8 cellular contexts compared by ENCODE assay signal in the genomic region with DNA sequence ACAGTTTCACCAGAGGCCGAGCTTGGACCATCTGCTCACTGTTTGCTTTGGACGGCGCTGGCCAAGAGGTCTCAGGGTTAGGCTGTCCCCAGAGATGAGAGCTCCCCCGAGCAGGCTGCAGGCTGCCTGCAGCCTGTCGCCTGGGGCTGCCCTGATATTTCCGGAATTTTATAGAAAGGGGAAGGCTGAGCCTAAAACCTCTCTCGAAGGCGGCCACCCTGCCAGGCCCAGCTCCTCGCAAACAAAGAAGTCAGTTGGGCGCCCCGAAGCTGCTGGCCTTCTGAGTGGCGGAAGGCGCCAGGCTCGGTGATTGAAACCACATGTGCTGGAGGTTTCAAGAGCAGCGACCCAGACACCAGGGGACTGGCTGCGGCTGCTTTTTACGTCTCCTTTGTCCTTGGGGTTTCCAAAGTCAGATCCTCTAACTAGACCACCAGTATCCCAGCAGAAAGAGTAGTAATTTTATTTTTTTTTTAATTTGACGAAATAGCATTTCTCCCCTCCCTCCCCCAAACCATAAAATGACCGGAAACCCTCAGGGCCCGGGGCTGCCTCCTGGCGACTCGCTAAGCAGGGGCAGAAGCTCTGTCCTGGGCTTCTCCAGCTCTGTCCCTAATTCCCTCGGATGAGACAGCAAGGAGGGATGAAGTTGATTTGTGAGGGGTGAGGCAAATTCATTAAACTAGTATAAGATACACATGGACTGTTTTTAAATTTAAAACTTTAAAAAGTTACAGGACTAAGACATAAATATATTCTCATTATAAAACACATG. TPM values are rescaled to one million over a fixed set of nuclear protein-coding genes. Genes with fewer than 3 reads are reported as not detected.
DNase-seq lines count a peak whose midpoint lies in the region; ATAC-seq, FAIRE-seq and TF ChIP-seq lines count a peak whose summit lies in the region.

No MANE protein-coding gene starts in this region.

- H3K23ac ChIP-seq in IMR-90 (ENCODE audit: low read depth, low read length), result peak overlapping the region; percentile 80

- peak overlapping the region; percentile 84 for H4K91ac ChIP-seq in IMR-90 (ENCODE audit: insufficient read depth, low read depth, low read length)

- H4K8ac ChIP-seq in IMR-90 (ENCODE audit: low read depth in 2 of 2, low read length in 2 of 2), result peak overlapping the region; percentile 83 to 88

- TF ChIP-seq POLR2A in IMR-90 (IDR thresholded peaks at IDR 0.05; ENCODE audit: low read depth, low read length) (no peak; the same call in 1 of the 2 replicates), right lobe of liver (IDR thresholded peaks at IDR 0.05) (no peak), transverse colon (IDR thresholded peaks at IDR 0.05) (no peak), H54 (IDR thresholded peaks at IDR 0.05; ENCODE audit: low read depth, low read length) (no peak)

- dilution Hi-C loops in IMR-90 (cut with HindIII; ENCODE audit: low sequenced_read_pairs, unreplicated experiment), result no loop called here

- H2BK20ac ChIP-seq in IMR-90 (ENCODE audit: low read depth, low read length), result peak overlapping the region; percentile 78

- intact Hi-C loops in IMR-90 (cut with micrococcal nuclease) (no loop called here), colonic mucosa (cut with DNase I) (no loop called here), right lobe of liver (cut with DNase I) (no loop called here), transverse colon (cut with DNase I; ENCODE audit: low total_unique reads) (no loop called here)

- H3K9me3 ChIP-seq in IMR-90 (ENCODE audit: control insufficient read depth, insufficient read depth, low read length) (no peaks in the 10 kb centered on the region), colonic mucosa (no peaks in the 10 kb centered on the region), right lobe of liver (no peaks in the 10 kb centered on the region), transverse colon (no peaks in the 10 kb centered on the region)

- H4K20me1 ChIP-seq in IMR-90 (ENCODE audit: insufficient read depth, low read length), result no peaks in the 10 kb centered on the region

- peak overlapping the region; percentile 94 for H3K4ac ChIP-seq in IMR-90 (ENCODE audit: low read depth, low read length)

- H2AFZ ChIP-seq in IMR-90 (replicated peaks; ENCODE audit: low read length, poor library complexity), result peak overlapping the region; percentile 82

- no peak for TF ChIP-seq EP300 in transverse colon (IDR thresholded peaks at IDR 0.05; ENCODE audit: low read depth)

- TF ChIP-seq RAD21 in IMR-90 (IDR thresholded peaks at IDR 0.05; ENCODE audit: low read length), result no peak

- peaks cover 14% of the 10 kb centered on the region; the same call in 1 of the 2 replicates for H3K9me1 ChIP-seq in IMR-90 (ENCODE audit: insufficient read depth, low read length)

- peak overlapping the region; percentile 83 for H2BK5ac ChIP-seq in IMR-90 (ENCODE audit: low read depth, low read length, poor library complexity, severe bottlenecking)

- peak overlapping the region; percentile 56 for H3K4me2 ChIP-seq in IMR-90 (ENCODE audit: low read depth, low read length)

- H3K18ac ChIP-seq in IMR-90 (ENCODE audit: low read depth, low read length), result peak overlapping the region; percentile 38

- peak; percentile 86 for ATAC-seq in IMR-90 (ENCODE audit: low read depth)
- peak; percentile 34 to 68 (median 58) for ATAC-seq in right lobe of liver

- no peak for FAIRE-seq in H54 (lab: Jason Lieb, UNC)

- TF ChIP-seq CTCF in IMR-90 (conservative IDR thresholded peaks at IDR 0.05; ENCODE audit: low read depth, low read length) (0 out of 2 replicates have a peak, but pooled peaks have one; percentile 21), colonic mucosa (IDR thresholded peaks at IDR 0.05) (no peak), right lobe of liver (IDR thresholded peaks at IDR 0.05) (no peak), transverse colon (IDR thresholded peaks at IDR 0.05) (no peak)

- peak overlapping the region; percentile 81 for H3K56ac ChIP-seq in IMR-90 (ENCODE audit: extremely low read depth, insufficient read depth, low read length)

- peak; percentile 75 for DNase-seq in IMR-90
- peak; percentile 42 for DNase-seq in colonic mucosa
- DNase-seq in right lobe of liver, result peak; percentile 25 to 56 (median 47)
- DNase-seq in transverse colon, result peak; percentile 54
- DNase-seq in NCI-H1105 treated with DMSO at 0.1 percent for 48 hours (lab: John Stamatoyannopoulos, UW), result no peak
- no peak for DNase-seq in GM19240 (ENCODE audit: insufficient read length, low spot score)
- no peak for DNase-seq in H54 (ENCODE audit: insufficient read length, low spot score)
- no peak for DNase-seq in NCI-H1694 (lab: John Stamatoyannopoulos, UW)

- H2AK9ac ChIP-seq in IMR-90 (replicated peaks; ENCODE audit: low read depth, low read length, poor library complexity), result peak overlapping the region; percentile 45

- no TSS peak for BruUV-seq in IMR-90 (replicated peaks; lab: Mats Ljungman, UMichigan)

- peak overlapping the region; percentile 33 for H2AK5ac ChIP-seq in IMR-90 (ENCODE audit: low read depth, low read length)

- peak overlapping the region; percentile 88 for H2BK120ac ChIP-seq in IMR-90 (ENCODE audit: low read depth, low read length)

- peak overlapping the region; percentile 93 for H2BK15ac ChIP-seq in IMR-90 (ENCODE audit: low read depth, low read length)

- POLR2A ChIA-PET in IMR-90 (lab: Charles Lee; ENCODE audit: unreplicated experiment), result interaction anchor here (0.5 to 0.7 kb wide), 3 partner anchors 76 to 331 kb away, joined by 3 to 7 read pairs (median 7); a partner anchor contains a TSS

- WGBS in IMR-90 (ENCODE audit: extremely low coverage in 2 of 2, insufficient read length in 1 of 2), 2 experiments, result 16% methylated on average over 5 of the region's 23 CpGs; no CpG with 5 or more reads in 1 of the 2 experiments
- 15% methylated on average over 16 of the region's 23 CpGs for WGBS in right lobe of liver (ENCODE audit: insufficient coverage, low coverage, low lambda C conversion rate, missing lambda C conversion rate)
- 56 to 62% methylated on average over 13 to 23 of the region's 23 CpGs for WGBS in transverse colon (ENCODE audit: low coverage in 1 of 2), 2 donors

- peak overlapping the region; percentile 95 for H3K27ac ChIP-seq in IMR-90 (ENCODE audit: insufficient read depth, low read length)
- H3K27ac ChIP-seq in colonic mucosa, result peak overlapping the region; percentile 37
- H3K27ac ChIP-seq in right lobe of liver, result no peak overlapping the region
- H3K27ac ChIP-seq in transverse colon, result peak overlapping the region; percentile 62 to 80 (median 74)

- in situ Hi-C loops in IMR-90 (cut with MboI; ENCODE audit: low sequenced_read_pairs) (no loop called here), transverse colon (cut with MboI; ENCODE audit: low pct_ligation_motif_present in 1 of 4, low pct_unique_long_range_greater_than_20kb in 1 of 4, low sequenced_read_pairs in 3 of 4) (no loop called here)

- peak overlapping the region; percentile 84 for H3K14ac ChIP-seq in IMR-90 (replicated peaks; ENCODE audit: low read depth, low read length)

- peak overlapping the region; percentile 56 for H4K5ac ChIP-seq in IMR-90 (ENCODE audit: low read depth, low read length)

- CTCF ChIA-PET in IMR-90 (lab: Yijun Ruan, JAX), result interaction anchor here (0.7 kb wide), 1 partner anchor 503 kb away, joined by 7 read pairs; no protein-coding TSS in a partner anchor

- peaks cover 24 to 57% of the 10 kb centered on the region in 2 experiments for H3K79me1 ChIP-seq in IMR-90 (ENCODE audit: low read depth in 1 of 2, low read length in 2 of 2)

- no peaks in the 10 kb centered on the region for H3K27me3 ChIP-seq in IMR-90 (ENCODE audit: control insufficient read depth, insufficient read depth, low read length)
- no peaks in the 10 kb centered on the region for H3K27me3 ChIP-seq in colonic mucosa
- no peaks in the 10 kb centered on the region for H3K27me3 ChIP-seq in right lobe of liver
- H3K27me3 ChIP-seq in transverse colon, result no peaks in the 10 kb centered on the region

- H3K36me3 ChIP-seq in IMR-90 (ENCODE audit: control insufficient read depth, insufficient read depth, low read length) (peaks cover 24% of the 10 kb centered on the region), colonic mucosa (no peaks in the 10 kb centered on the region), right lobe of liver (no peaks in the 10 kb centered on the region), transverse colon (no peaks in the 10 kb centered on the region)

- peaks cover 9% of the 10 kb centered on the region for H3K4me1 ChIP-seq in IMR-90 (ENCODE audit: control insufficient read depth, insufficient read depth, low read length)
- no peaks in the 10 kb centered on the region for H3K4me1 ChIP-seq in colonic mucosa
- H3K4me1 ChIP-seq in right lobe of liver, result no peaks in the 10 kb centered on the region
- H3K4me1 ChIP-seq in transverse colon, result peaks cover 0 to 23% (median 6%) of the 10 kb centered on the region in 4 donors

- no peak overlapping the region for H3K4me3 ChIP-seq in IMR-90 (ENCODE audit: insufficient read depth, low read depth, low read length)
- no peak overlapping the region for H3K4me3 ChIP-seq in colonic mucosa
- no peak overlapping the region for H3K4me3 ChIP-seq in right lobe of liver
- H3K4me3 ChIP-seq in transverse colon, result peak overlapping the region in 1 of 4 donors; percentile 21

- H3K9ac ChIP-seq in IMR-90 (ENCODE audit: low read depth, low read length) (peak overlapping the region; percentile 66), colonic mucosa (ENCODE audit: low read depth in 2 of 2, low read length in 2 of 2) (no peak overlapping the region)

TF ChIP-seq in IMR-90, 13 proteins besides CTCF, POLR2A, EP300 and RAD21 (continues in another document):
- TF ChIP-seq MAZ (IDR thresholded peaks at IDR 0.05; ENCODE audit: borderline replicate concordance, low read depth, low read length) (no peak), CEBPB (IDR thresholded peaks at IDR 0.05; ENCODE audit: low read depth, low read length) (no peak), MAFK (IDR thresholded peaks at IDR 0.05; ENCODE audit: low read depth, low read length) (no peak), RFX5 (IDR thresholded peaks at IDR 0.05; ENCODE audit: low read depth, low read length) (no peak), BHLHE40 (IDR thresholded peaks at IDR 0.05; ENCODE audit: low read depth, low read length) (no peak)
- TF ChIP-seq, protein P1, sequence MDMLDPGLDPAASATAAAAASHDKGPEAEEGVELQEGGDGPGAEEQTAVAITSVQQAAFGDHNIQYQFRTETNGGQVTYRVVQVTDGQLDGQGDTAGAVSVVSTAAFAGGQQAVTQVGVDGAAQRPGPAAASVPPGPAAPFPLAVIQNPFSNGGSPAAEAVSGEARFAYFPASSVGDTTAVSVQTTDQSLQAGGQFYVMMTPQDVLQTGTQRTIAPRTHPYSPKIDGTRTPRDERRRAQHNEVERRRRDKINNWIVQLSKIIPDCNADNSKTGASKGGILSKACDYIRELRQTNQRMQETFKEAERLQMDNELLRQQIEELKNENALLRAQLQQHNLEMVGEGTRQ (IDR thresholded peaks at IDR 0.05; ENCODE audit: low read depth, low read length), result no peak

RNA-seq across cellular contexts. Expression of a gene that starts 57.4 kb away (rescaled TPM):
- total RNA-seq in IMR-90 (2012; rRNA removed), result 54.7 and 56.1 TPM in 2 replicates
- polyA plus RNA-seq in IMR-90 (2012; rRNA removed), result 78.9 and 95.7 TPM in 2 replicates
- 50.5 and 121 TPM in 2 replicates for polyA plus RNA-seq in IMR-90 (2012; cell fraction: cytosol; rRNA removed)
- polyA plus RNA-seq in IMR-90 (2012; cell fraction: nucleus; rRNA removed; ENCODE audit: low replicate concordance), result 20.7 and 92.9 TPM in 2 replicates
- total RNA-seq in colonic mucosa, result 10 to 100 TPM in 1 of 2 donors, 1 to 10 TPM in 1; 3.3 to 13.2 TPM
- 1 to 10 TPM in 1 of 6 experiments, under 1 TPM in 5; 0.17 to 1.2 (median 0.51) TPM for total RNA-seq in right lobe of liver
- total RNA-seq in transverse colon, result 10 to 100 TPM; 23.6 to 49.4 (median 38.0) TPM

Comparison
In these comparisons a context has a peak if more than half of its experiments do, and no peak if none do; other contexts are left out.
1. DNase-seq: peak in IMR-90 (single experiment), colonic mucosa (single experiment), right lobe of liver (3 of 3) and transverse colon (single experiment); none in NCI-H1105 treated with DMSO at 0.1 percent for 48 hours (single experiment), GM19240 (single experiment), H54 (single experiment) and NCI-H1694 (single experiment).
2. H3K27ac ChIP-seq: peak in IMR-90 (single experiment), colonic mucosa (single experiment) and transverse colon (4 of 4); none in right lobe of liver (0 of 3).